In genomic region chr7:44847920-44848634, GRCh38 we compare ENCODE assay signal across 8 cellular contexts. TPM values are rescaled to one million over a fixed set of nuclear protein-coding genes. Genes with fewer than 3 reads are reported as not detected.
DNase-seq lines count a peak whose midpoint lies in the region; ATAC-seq, FAIRE-seq and TF ChIP-seq lines count a peak whose summit lies in the region.

Gene H2AZ2, minus strand, starts transcription at chr7:44848087. Its CDS starts 116 bp downstream, at chr7:44847971.

- peak within 1 kb of the TSS; percentile 83 for H2AFZ ChIP-seq in HepG2 (ENCODE audit: low read length)

- DNase-seq in CD1c-positive myeloid dendritic cell (ENCODE audit: extremely low spot score) (peak; percentile 100), NCI-H82 treated with DMSO at 0.1 percent for 48 hours (lab: John Stamatoyannopoulos, UW; ENCODE audit: unreplicated experiment) (peak; percentile 99), dermis microvascular lymphatic vessel endothelial cell (ENCODE audit: low read depth in 2 of 2) (peak; percentile 99 to 100), HepG2 (ENCODE audit: low spot score) (peak; percentile 98)
- peak; percentile 100 for DNase-seq in activated CD4-positive, alpha-beta memory T cell treated with anti-CD3 and anti-CD28 coated beads for 36 hours
- peak; percentile 100 for DNase-seq in stimulated activated CD4-positive, alpha-beta T cell treated with anti-CD3 and anti-CD28 coated beads, Interleukin-4, amount 100 ng/mL, for 1 hour

- CTCF ChIA-PET in activated CD4-positive, alpha-beta memory T cell treated with anti-CD3 and anti-CD28 coated beads for 36 hours (lab: Charles Lee) = interaction anchor here (0.7 to 4.2 kb wide), 16 partner anchors 9 to 283 kb away, joined by 3 to 30 read pairs (median 6); partner anchors contain the start of genes DDX56, PURB and TMED4
- CTCF ChIA-PET in HepG2 (lab: Yijun Ruan, JAX; ENCODE audit: low intra/inter-chr PET ratio, low total read pairs) = interaction anchor here (1.1 to 2.3 kb wide), 4 partner anchors 51 to 260 kb away, joined by 3 to 9 read pairs (median 6); no protein-coding TSS in a partner anchor

- intact Hi-C loops in activated CD4-positive, alpha-beta memory T cell treated with anti-CD3 and anti-CD28 coated beads for 36 hours (cut with micrococcal nuclease) = loop anchor here (1.0 to 5.0 kb wide), 14 partner anchors 9 to 356 kb away; partner anchors contain the start of genes NUDCD3, OGDH, PPIA and PURB
- intact Hi-C loops in HepG2 (cut with micrococcal nuclease; ENCODE audit: unreplicated experiment) = loop anchor here (1.0 to 2.0 kb wide), 3 partner anchors 39 to 260 kb away; partner anchors contain the start of gene PPIA

- H3K9ac ChIP-seq in HepG2 (ENCODE audit: insufficient read depth, low read depth, low read length) = peak within 1 kb of the TSS; percentile 91

- H4K20me1 ChIP-seq in HepG2 (ENCODE audit: insufficient read depth, low read length) = peaks cover 20% of the 10 kb centered on the region

- ATAC-seq in GM19438 (IDR thresholded peaks at IDR 0.05; ENCODE audit: low read depth, unreplicated experiment) (peak; percentile 83), HG03575 (IDR thresholded peaks at IDR 0.05; ENCODE audit: extremely low read depth, insufficient number of reproducible peaks, low FRiP score, unreplicated experiment) (peak; percentile 52), HepG2 (peak; percentile 94)

- H3K27ac ChIP-seq in HepG2 (ENCODE audit: extremely low read length, insufficient read depth, low read length) = peak within 1 kb of the TSS; percentile 94

- H3K9me3 ChIP-seq in HepG2 (ENCODE audit: low read length) = no peaks in the 10 kb centered on the region

- peak within 1 kb of the TSS; percentile 64 to 92 (median 85) for H3K4me3 ChIP-seq in HepG2 (replicated peaks in 1 of 3; ENCODE audit: insufficient read depth in 1 of 3, low read depth in 2 of 3, low read length in 3 of 3)

- peak; percentile 86 for FAIRE-seq in HepG2 (lab: Jason Lieb, UNC)

- peak within 1 kb of the TSS; percentile 76 for H3K4me2 ChIP-seq in HepG2 (ENCODE audit: low read depth, low read length)

- peaks cover 45% of the 10 kb centered on the region for H3K79me2 ChIP-seq in HepG2 (ENCODE audit: insufficient read depth, low read length)

- peaks cover 40% of the 10 kb centered on the region for H3K4me1 ChIP-seq in HepG2 (ENCODE audit: insufficient read depth, low read length)

- TF ChIP-seq CTCF in HepG2 (CRISPR knock-in tag; IDR thresholded peaks at IDR 0.05) = no peak

- POLR2A ChIA-PET in activated CD4-positive, alpha-beta memory T cell treated with anti-CD3 and anti-CD28 coated beads for 36 hours (lab: Charles Lee) = interaction anchor here (0.7 to 5.8 kb wide), 22 partner anchors 9 to 336 kb away, joined by 3 to 44 read pairs (median 8); partner anchors contain the start of genes CCM2, MYO1G, OGDH and PURB
- POLR2A ChIA-PET in HepG2 (lab: Yijun Ruan, JAX) = interaction anchor here (0.5 to 2.9 kb wide), 27 partner anchors 9 to 307 kb away, joined by 3 to 20 read pairs (median 4); partner anchors contain the start of genes DDX56, NPC1L1, OGDH and PURB

- H3K36me3 Mint-ChIP-seq in activated CD4-positive, alpha-beta memory T cell treated with anti-CD3 and anti-CD28 coated beads for 36 hours = peaks cover 13% of the 10 kb centered on the region

- peaks cover 37% of the 10 kb centered on the region for H3K4me1 Mint-ChIP-seq in activated CD4-positive, alpha-beta memory T cell treated with anti-CD3 and anti-CD28 coated beads for 36 hours (ENCODE audit: low read depth)

- TF ChIP-seq POLR2A in HepG2 (IDR thresholded peaks at IDR 0.05; ENCODE audit: insufficient read depth in 1 of 2, low read depth in 2 of 2, low read length in 2 of 2) = peak; percentile 81 to 89

- peak within 1 kb of the TSS; percentile 100 for H3K27ac Mint-ChIP-seq in activated CD4-positive, alpha-beta memory T cell treated with anti-CD3 and anti-CD28 coated beads for 36 hours

- H3K4me3 Mint-ChIP-seq in activated CD4-positive, alpha-beta memory T cell treated with anti-CD3 and anti-CD28 coated beads for 36 hours = peak within 1 kb of the TSS; percentile 93

- peaks cover 2% of the 10 kb centered on the region for H3K27me3 Mint-ChIP-seq in activated CD4-positive, alpha-beta memory T cell treated with anti-CD3 and anti-CD28 coated beads for 36 hours

- WGBS in HepG2 (ENCODE audit: low lambda C conversion rate) = 2% methylated on average over 17 of the region's 70 CpGs

- 0 out of 5 replicates have a peak, but pooled peaks cover 0 to 5% of the 10 kb centered on the region in 2 experiments for H3K36me3 ChIP-seq in HepG2 (replicated peaks in 1 of 2; ENCODE audit: control insufficient read depth in 1 of 2, insufficient read depth in 2 of 2, low read length in 2 of 2)

- no TSS peak for BruUV-seq in HepG2 (replicated peaks; lab: Mats Ljungman, UMichigan)

- H3K9me3 Mint-ChIP-seq in activated CD4-positive, alpha-beta memory T cell treated with anti-CD3 and anti-CD28 coated beads for 36 hours = no peaks in the 10 kb centered on the region

- TF ChIP-seq EP300 in HepG2 (IDR thresholded peaks at IDR 0.05; ENCODE audit: low read depth in 2 of 2, low read length in 2 of 2) (no peak), HepG2 (CRISPR knock-in tag; IDR thresholded peaks at IDR 0.05; ENCODE audit: borderline replicate concordance) (no peak; the same call in 1 of the 2 replicates)

- TF ChIP-seq RAD21 in HepG2 (CRISPR knock-in tag; IDR thresholded peaks at IDR 0.05) = no peak

- H3K27me3 ChIP-seq in HepG2 (ENCODE audit: control insufficient read depth in 1 of 2, insufficient read depth in 2 of 2, low read length in 2 of 2) = no peaks in the 10 kb centered on the region; a peak in 1 of 5 replicates

- in situ Hi-C loops in HepG2 (cut with HindIII; ENCODE audit: extremely low pct_ligation_motif_present, low pct_unique_long_range_greater_than_20kb) = no loop called here

TF ChIP-seq in HepG2, 621 proteins besides CTCF, POLR2A, EP300 and RAD21 (continues in another document):
- TF ChIP-seq ZNF431 (CRISPR knock-in tag; IDR thresholded peaks at IDR 0.05; ENCODE audit: borderline replicate concordance, low read depth) (0 out of 2 replicates have a peak, but pooled peaks have one; percentile 23), ZNF547 (CRISPR knock-in tag; IDR thresholded peaks at IDR 0.05) (0 out of 2 replicates have a peak, but pooled peaks have one; percentile 14), ZNF543 (CRISPR knock-in tag; IDR thresholded peaks at IDR 0.05) (peak; percentile 80; the same call in 1 of the 2 replicates), ZBTB49 (CRISPR knock-in tag; IDR thresholded peaks at IDR 0.05; ENCODE audit: borderline replicate concordance) (no peak)

RNA-seq across cellular contexts. Expression of gene H2AZ2, which starts in this region (rescaled TPM):
- 100 to 1,000 TPM; 299 to 307 TPM for total RNA-seq in activated CD4-positive, alpha-beta memory T cell treated with anti-CD3 and anti-CD28 coated beads for 36 hours
- total RNA-seq in dermis microvascular lymphatic vessel endothelial cell (168 and 199 TPM in 2 replicates), HepG2 (2016; rRNA removed; fragmentation: Illumina TruSeq; extraction: Trizol) (223 and 272 TPM in 2 replicates)
- 109 and 136 TPM in 2 replicates for total RNA-seq in HepG2 (2016; cell fraction: cytosol; rRNA removed; fragmentation: Illumina TruSeq; extraction: Trizol; ENCODE audit: low read depth)
- 225 and 261 TPM in 2 replicates for total RNA-seq in HepG2 (2016; cell fraction: insoluble cytoplasmic fraction; rRNA removed; fragmentation: Illumina TruSeq; extraction: Trizol)
- total RNA-seq in HepG2 (2016; cell fraction: membrane; rRNA removed; fragmentation: Illumina TruSeq; extraction: Trizol) = 214 and 217 TPM in 2 replicates
- total RNA-seq in HepG2 (2016; cell fraction: nucleus; rRNA removed; fragmentation: Illumina TruSeq; extraction: Trizol) = 118 and 122 TPM in 2 replicates
- 93.2 and 121 TPM in 2 replicates for polyA plus RNA-seq in HepG2 (2011; rRNA removed)
- polyA plus RNA-seq in HepG2 (2011; cell fraction: cytosol; rRNA removed) = 110 and 123 TPM in 2 replicates
- polyA plus RNA-seq in HepG2 (2011; cell fraction: nucleus; rRNA removed) = 34.1 and 41.1 TPM in 2 replicates
- polyA plus RNA-seq in HepG2 (2012) = 101 and 124 TPM in 2 replicates
- 169 and 220 TPM in 2 replicates for polyA plus RNA-seq in HepG2 (2016; cell fraction: cytosol; fragmentation: Illumina TruSeq; extraction: Trizol; ENCODE audit: low read depth)
- polyA plus RNA-seq in HepG2 (2016; cell fraction: insoluble cytoplasmic fraction; fragmentation: Illumina TruSeq; extraction: Trizol; ENCODE audit: low read depth) = 277 and 298 TPM in 2 replicates
- 226 and 259 TPM in 2 replicates for polyA plus RNA-seq in HepG2 (2016; cell fraction: membrane; fragmentation: Illumina TruSeq; extraction: Trizol; ENCODE audit: low read depth)
- 188 and 191 TPM in 2 replicates for polyA plus RNA-seq in HepG2 (2016; cell fraction: nucleus; fragmentation: Illumina TruSeq; extraction: Trizol; ENCODE audit: insufficient read depth, low read depth)
- polyA minus RNA-seq in HepG2 (2011; rRNA and poly(A)+ RNA removed; ENCODE audit: low replicate concordance) = 67.1 and 192 TPM in 2 replicates
- 42.5 and 43.2 TPM in 2 replicates for polyA minus RNA-seq in HepG2 (2011; cell fraction: cytosol; rRNA and poly(A)+ RNA removed)
- polyA minus RNA-seq in HepG2 (2011; cell fraction: nucleus; rRNA and poly(A)+ RNA removed) = 36.7 and 41.4 TPM in 2 replicates

Comparison
In these comparisons a context has a peak if more than half of its experiments do, and no peak if none do; other contexts are left out.
1. Peak in every context shown above with its lines: DNase-seq, ATAC-seq, H3K4me3 ChIP-seq and H3K27ac ChIP-seq.